ENCODE assay signal across 1 cellular context in genomic region chr19:54208784-54209057, GRCh38.
TF ChIP-seq lines count a peak whose summit lies in the region.

No MANE protein-coding gene starts in this region.

TF ChIP-seq in IMR-90, 13 proteins besides CTCF, POLR2A, EP300 and RAD21:
- no peak for TF ChIP-seq NFE2L2 (IDR thresholded peaks at IDR 0.05; ENCODE audit: low read depth, low read length)
- TF ChIP-seq CHD1 (IDR thresholded peaks at IDR 0.05; ENCODE audit: low read depth, low read length), result no peak
- no peak for TF ChIP-seq BHLHE40 (IDR thresholded peaks at IDR 0.05; ENCODE audit: low read depth, low read length)
- no peak for TF ChIP-seq MXI1 (IDR thresholded peaks at IDR 0.05; ENCODE audit: borderline replicate concordance, low read depth, low read length)
